In genomic region chr12:51217968-51218606, GRCh38 we compare ENCODE assay signal across 8 cellular contexts. TPM values are rescaled to one million over a fixed set of nuclear protein-coding genes. Genes with fewer than 3 reads are reported as not detected.
A peak's percentile ranks its signal among the peaks of the same experiment; 100 is the strongest.
DNase-seq lines count a peak whose midpoint lies in the region; ATAC-seq lines count a peak whose summit lies in the region.

POU6F1 (minus strand) TSS chr12:51218062; CDS start chr12:51206836, 11,226 bp downstream.

- no peaks in the 10 kb centered on the region for H3K9me3 Mint-ChIP-seq in activated CD8-positive, alpha-beta T cell treated with anti-CD3 and anti-CD28 coated beads, Interleukin-2, amount 10 ng/mL, durations not matched to agents 7 days and 5 days (ENCODE audit: insufficient read depth)

- POLR2A ChIA-PET in activated CD8-positive, alpha-beta T cell treated with anti-CD3 and anti-CD28 coated beads, Interleukin-2, amount 10 ng/mL, durations not matched to agents 7 days and 5 days (lab: Charles Lee): interaction anchor here (0.6 to 3.9 kb wide), 7 partner anchors 12 to 312 kb away, joined by 3 to 31 read pairs (median 4); partner anchors contain the start of genes CSRNP2, DAZAP2 and LETMD1

- peak; percentile 45 to 46 for DNase-seq in AML-193 (lab: John Stamatoyannopoulos, UW)
- peak; percentile 8 for DNase-seq in NCI-H524 treated with DMSO at 0.1 percent for 48 hours (lab: John Stamatoyannopoulos, UW)
- DNase-seq in activated CD8-positive, alpha-beta T cell treated with anti-CD3 and anti-CD28 coated beads, Interleukin-2, amount 10 ng/mL, durations not matched to agents 7 days and 5 days: peak; percentile 73
- DNase-seq in effector CD4-positive, alpha-beta T cell: peak; percentile 59
- DNase-seq in lung microvascular endothelial cell (ENCODE audit: low read depth in 2 of 2): peak; percentile 87 to 89
- DNase-seq in stimulated activated CD4-positive, alpha-beta T cell treated with anti-CD3 and anti-CD28 coated beads, TNF-alpha, amount 100 ng/mL, for 24 hours (ENCODE audit: low read depth in 3 of 3): peak; percentile 31 to 61 (median 39)

- H3K27ac Mint-ChIP-seq in activated CD8-positive, alpha-beta T cell treated with anti-CD3 and anti-CD28 coated beads, Interleukin-2, amount 10 ng/mL, durations not matched to agents 7 days and 5 days: peak within 1 kb of the TSS; percentile 84

- no peaks in the 10 kb centered on the region for H3K27me3 Mint-ChIP-seq in activated CD8-positive, alpha-beta T cell treated with anti-CD3 and anti-CD28 coated beads, Interleukin-2, amount 10 ng/mL, durations not matched to agents 7 days and 5 days (ENCODE audit: low read depth)

- H3K4me1 Mint-ChIP-seq in activated CD8-positive, alpha-beta T cell treated with anti-CD3 and anti-CD28 coated beads, Interleukin-2, amount 10 ng/mL, durations not matched to agents 7 days and 5 days (ENCODE audit: low read depth): peaks cover 11% of the 10 kb centered on the region

- no peaks in the 10 kb centered on the region for H3K36me3 Mint-ChIP-seq in activated CD8-positive, alpha-beta T cell treated with anti-CD3 and anti-CD28 coated beads, Interleukin-2, amount 10 ng/mL, durations not matched to agents 7 days and 5 days (ENCODE audit: low read depth)

- ATAC-seq in GM19025 (IDR thresholded peaks at IDR 0.05; ENCODE audit: low read depth, unreplicated experiment) (peak; percentile 54), HG03354 (IDR thresholded peaks at IDR 0.05; ENCODE audit: poor library complexity, severe bottlenecking, unreplicated experiment) (peak; percentile 86)
- ATAC-seq in activated CD8-positive, alpha-beta T cell treated with anti-CD3 and anti-CD28 coated beads, Interleukin-2, amount 10 ng/mL, durations not matched to agents 7 days and 5 days: peak; percentile 89

- H3K4me3 Mint-ChIP-seq in activated CD8-positive, alpha-beta T cell treated with anti-CD3 and anti-CD28 coated beads, Interleukin-2, amount 10 ng/mL, durations not matched to agents 7 days and 5 days: peak within 1 kb of the TSS; percentile 85

- CTCF ChIA-PET in activated CD8-positive, alpha-beta T cell treated with anti-CD3 and anti-CD28 coated beads, Interleukin-2, amount 10 ng/mL, durations not matched to agents 7 days and 5 days (lab: Charles Lee): interaction anchor here (0.6 to 2.5 kb wide), 23 partner anchors 9 to 169 kb away, joined by 3 to 17 read pairs (median 4); partner anchors contain the start of gene DAZAP2

RNA-seq across cellular contexts. Expression of gene POU6F1, which starts in this region (rescaled TPM):
- 1 to 10 TPM; 1.3 to 2.2 TPM for total RNA-seq in activated CD8-positive, alpha-beta T cell treated with anti-CD3 and anti-CD28 coated beads, Interleukin-2, amount 10 ng/mL, durations not matched to agents 7 days and 5 days
- total RNA-seq in lung microvascular endothelial cell: 1.3 and 3.0 TPM in 2 replicates

Comparison
In these comparisons a context has a peak if more than half of its experiments do, and no peak if none do; other contexts are left out.
1. Peak in every context shown above with its lines: DNase-seq and ATAC-seq.
2. DNase-seq: peak in every context shown above with its lines; median percentile 88 in lung microvascular endothelial cell; 73 in activated CD8-positive, alpha-beta T cell treated with anti-CD3 and anti-CD28 coated beads, Interleukin-2, amount 10 ng/mL, durations not matched to agents 7 days and 5 days; 59 in effector CD4-positive, alpha-beta T cell; 46 in AML-193; 39 in stimulated activated CD4-positive, alpha-beta T cell treated with anti-CD3 and anti-CD28 coated beads, TNF-alpha, amount 100 ng/mL, for 24 hours; 8 in NCI-H524 treated with DMSO at 0.1 percent for 48 hours.